ENCODE assay signal across 27 cellular contexts in genomic region chr12:128543971-128544370, GRCh38.
"Had no signal": no experiment of that assay in that cellular context is flagged by ENCODE, and none has a peak within 500 bp of the region (broad histone marks: within the 10 kb centered on the region; RNA-seq: fewer than 3 reads in every experiment).

No MANE protein-coding gene starts in this region.

- H3K27ac ChIP-seq: left lung, lower lobe of right lung, prostate gland, stomach, testis, thyroid gland, transverse colon, upper lobe of left lung, vagina had no signal

- ATAC-seq: left colon; left lung; lower lobe of right lung; mucosa of descending colon; naive thymus-derived CD4-positive, alpha-beta T cell; right cardiac atrium; sciatic nerve; stimulated activated naive B cell treated with anti-CD40 and anti-IgM and Interleukin-4, amounts not matched to agents 10 μg/mL and 1 μg/mL and 100 μg/mL, for 72 hours; stimulated activated naive CD8-positive, alpha-beta T cell treated with anti-CD3 and anti-CD28 coated beads, Interleukin-15, Interleukin-2, amounts not matched to agents 100 U/mL and 50 U/mL, for 24 hours had no signal

- DNase-seq: immature natural killer cell; kidney; left colon; lower lobe of right lung; midbrain; mucosa of descending colon; naive thymus-derived CD4-positive, alpha-beta T cell; pancreas; retina; right cardiac atrium; stimulated activated CD4-positive, alpha-beta T cell treated with anti-CD3 and anti-CD28 coated beads, Interleukin-12 subunit alpha, Interleukin-12 subunit beta, amount 100 ng/mL, for 4 hours; stimulated activated CD4-positive, alpha-beta T cell treated with anti-CD3 and anti-CD28 coated beads, Interleukin-15, amount 100 ng/mL, for 24 hours; stimulated activated CD4-positive, alpha-beta T cell treated with anti-CD3 and anti-CD28 coated beads, Interleukin-2, amount 100 ng/mL, for 24 hours; stimulated activated CD4-positive, alpha-beta T cell treated with anti-CD3 and anti-CD28 coated beads, Interleukin-4, amount 100 ng/mL, for 1 hour; stimulated activated naive B cell treated with anti-CD40 and anti-IgM and Interleukin-4, amounts not matched to agents 10 μg/mL and 1 μg/mL and 100 μg/mL, for 72 hours; stimulated activated naive CD8-positive, alpha-beta T cell treated with anti-CD3 and anti-CD28 coated beads, Interleukin-15, Interleukin-2, amounts not matched to agents 100 U/mL and 50 U/mL, for 24 hours; stomach; testis; thyroid gland; transverse colon had no signal

- H3K4me3 Mint-ChIP-seq: naive thymus-derived CD4-positive, alpha-beta T cell; natural killer cell treated with Interleukin-12 subunit alpha and Interleukin-12 subunit beta and Interleukin-15 and Interleukin-18, amount 100 ng/mL, for 72 hours; stimulated activated naive B cell treated with anti-CD40 and anti-IgM and Interleukin-4, amounts not matched to agents 10 μg/mL and 1 μg/mL and 100 μg/mL, for 72 hours had no signal

- H3K4me1 Mint-ChIP-seq: immature natural killer cell; naive thymus-derived CD4-positive, alpha-beta T cell; stimulated activated naive B cell treated with anti-CD40 and anti-IgM and Interleukin-4, amounts not matched to agents 10 μg/mL and 1 μg/mL and 100 μg/mL, for 72 hours had no signal

- H3K27ac Mint-ChIP-seq: naive thymus-derived CD4-positive, alpha-beta T cell; natural killer cell treated with Interleukin-12 subunit alpha and Interleukin-12 subunit beta and Interleukin-15 and Interleukin-18, amount 100 ng/mL, for 72 hours; stimulated activated naive B cell treated with anti-CD40 and anti-IgM and Interleukin-4, amounts not matched to agents 10 μg/mL and 1 μg/mL and 100 μg/mL, for 72 hours had no signal

- H3K9me3 Mint-ChIP-seq: immature natural killer cell; natural killer cell treated with Interleukin-12 subunit alpha and Interleukin-12 subunit beta and Interleukin-15 and Interleukin-18, amount 100 ng/mL, for 72 hours had no signal

- H3K9me3 ChIP-seq: left lung, lower lobe of right lung, mucosa of descending colon, pancreas, prostate gland, stomach, testis, thyroid gland, transverse colon, upper lobe of left lung, vagina had no signal

- H3K27me3 Mint-ChIP-seq: stimulated activated naive B cell treated with anti-CD40 and anti-IgM and Interleukin-4, amounts not matched to agents 10 μg/mL and 1 μg/mL and 100 μg/mL, for 72 hours had no signal

- H3K4me3 ChIP-seq: left lung, lower lobe of right lung, mucosa of descending colon, pancreas, prostate gland, skin epidermis, stomach, testis, thyroid gland, transverse colon, upper lobe of left lung, vagina had no signal

- H3K36me3 Mint-ChIP-seq: immature natural killer cell; naive thymus-derived CD4-positive, alpha-beta T cell; natural killer cell treated with Interleukin-12 subunit alpha and Interleukin-12 subunit beta and Interleukin-15 and Interleukin-18, amount 100 ng/mL, for 72 hours; stimulated activated naive B cell treated with anti-CD40 and anti-IgM and Interleukin-4, amounts not matched to agents 10 μg/mL and 1 μg/mL and 100 μg/mL, for 72 hours had no signal

- H3K27me3 ChIP-seq: left lung, pancreas, testis, thyroid gland, transverse colon, upper lobe of left lung, vagina had no signal

- H3K4me1 ChIP-seq: left lung, lower lobe of right lung, pancreas, prostate gland, stomach, testis, thyroid gland, transverse colon, upper lobe of left lung, vagina had no signal

- H3K36me3 ChIP-seq: left lung, lower lobe of right lung, pancreas, prostate gland, stomach, thyroid gland, transverse colon, upper lobe of left lung, vagina had no signal
